ENCODE assay signal across 15 cellular contexts in the genomic region with DNA sequence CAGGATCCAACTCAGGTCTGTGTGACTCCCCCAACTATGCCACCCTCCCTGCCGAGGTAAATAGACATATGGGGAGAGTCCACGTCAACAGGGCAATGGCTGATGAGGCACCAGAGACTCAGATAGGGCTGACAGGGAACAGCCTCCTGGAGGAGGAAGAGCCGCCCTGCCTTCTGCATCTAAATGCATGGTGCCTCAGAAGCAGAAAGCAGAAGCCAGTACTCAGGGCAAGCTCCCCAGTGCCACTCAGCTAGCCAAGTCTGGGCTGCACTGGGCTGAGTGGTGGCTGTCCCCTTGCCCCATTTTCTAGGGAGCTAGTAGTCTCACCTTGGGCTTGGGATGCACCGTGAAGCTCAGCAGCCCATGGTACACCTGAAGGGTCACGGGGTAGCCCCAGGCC. TPM values are rescaled to one million over a fixed set of nuclear protein-coding genes. Genes with fewer than 3 reads are reported as not detected.
DNase-seq lines count a peak whose midpoint lies in the region; ATAC-seq and TF ChIP-seq lines count a peak whose summit lies in the region.
"Had no signal": no experiment of that assay in that cellular context is flagged by ENCODE, and none has a peak within 500 bp of the region (broad histone marks: within the 10 kb centered on the region; RNA-seq: fewer than 3 reads in every experiment).

No MANE protein-coding gene starts in this region.

- no peaks in the 10 kb centered on the region for H3K9me3 ChIP-seq in left lung

- TF ChIP-seq CTCF in activated CD8-positive, alpha-beta T cell treated with anti-CD3 and anti-CD28 coated beads for 36 hours (IDR thresholded peaks at IDR 0.05), result no peak
- TF ChIP-seq CTCF in left lung (IDR thresholded peaks at IDR 0.05), result no peak
- no peak for TF ChIP-seq CTCF in RWPE1 (conservative IDR thresholded peaks at IDR 0.05; ENCODE audit: low read depth)

- H3K27ac ChIP-seq in left lung, result peak overlapping the region in 1 of 2 donors; percentile 59
- no peak overlapping the region for H3K27ac ChIP-seq in RWPE1
- H3K27ac ChIP-seq: 22Rv1 had no signal

- peaks cover 19% of the 10 kb centered on the region for H3K36me3 Mint-ChIP-seq in activated CD8-positive, alpha-beta T cell treated with anti-CD3 and anti-CD28 coated beads, Interleukin-2, amount 10 ng/mL, durations not matched to agents 7 days and 5 days (ENCODE audit: low read depth)
- H3K36me3 Mint-ChIP-seq in activated CD8-positive, alpha-beta T cell treated with anti-CD3 and anti-CD28 coated beads for 36 hours (ENCODE audit: low read depth), result peaks cover 33% of the 10 kb centered on the region
- H3K36me3 Mint-ChIP-seq in natural killer cell treated with Interleukin-12 subunit alpha and Interleukin-12 subunit beta and Interleukin-15 and Interleukin-18, amount 100 ng/mL, for 72 hours, result peaks cover 4% of the 10 kb centered on the region

- H3K9me3 Mint-ChIP-seq in activated CD8-positive, alpha-beta T cell treated with anti-CD3 and anti-CD28 coated beads, Interleukin-2, amount 10 ng/mL, durations not matched to agents 7 days and 5 days (ENCODE audit: insufficient read depth), result no peaks in the 10 kb centered on the region
- H3K9me3 Mint-ChIP-seq in activated CD8-positive, alpha-beta T cell treated with anti-CD3 and anti-CD28 coated beads for 36 hours, result no peaks in the 10 kb centered on the region
- no peaks in the 10 kb centered on the region for H3K9me3 Mint-ChIP-seq in natural killer cell treated with Interleukin-12 subunit alpha and Interleukin-12 subunit beta and Interleukin-15 and Interleukin-18, amount 100 ng/mL, for 72 hours
- H3K9me3 Mint-ChIP-seq: H9 had no signal

- no peak overlapping the region for H3K4me3 Mint-ChIP-seq in activated CD8-positive, alpha-beta T cell treated with anti-CD3 and anti-CD28 coated beads, Interleukin-2, amount 10 ng/mL, durations not matched to agents 7 days and 5 days
- H3K4me3 Mint-ChIP-seq in activated CD8-positive, alpha-beta T cell treated with anti-CD3 and anti-CD28 coated beads for 36 hours, result no peak overlapping the region
- H3K4me3 Mint-ChIP-seq in natural killer cell treated with Interleukin-12 subunit alpha and Interleukin-12 subunit beta and Interleukin-15 and Interleukin-18, amount 100 ng/mL, for 72 hours, result no peak overlapping the region
- H3K4me3 Mint-ChIP-seq: CD4-positive, CD25-positive, alpha-beta regulatory T cell; H9 had no signal

- intact Hi-C loops in activated CD8-positive, alpha-beta T cell treated with anti-CD3 and anti-CD28 coated beads for 36 hours (cut with micrococcal nuclease), result no loop called here
- intact Hi-C loops in left lung (cut with DNase I), result no loop called here

- no peaks in the 10 kb centered on the region for H3K27me3 ChIP-seq in left lung

- H3K4me3 ChIP-seq in left lung, result no peak overlapping the region

- no peak overlapping the region for H3K27ac Mint-ChIP-seq in activated CD8-positive, alpha-beta T cell treated with anti-CD3 and anti-CD28 coated beads, Interleukin-2, amount 10 ng/mL, durations not matched to agents 7 days and 5 days
- no peak overlapping the region for H3K27ac Mint-ChIP-seq in activated CD8-positive, alpha-beta T cell treated with anti-CD3 and anti-CD28 coated beads for 36 hours
- no peak overlapping the region for H3K27ac Mint-ChIP-seq in natural killer cell treated with Interleukin-12 subunit alpha and Interleukin-12 subunit beta and Interleukin-15 and Interleukin-18, amount 100 ng/mL, for 72 hours
- H3K27ac Mint-ChIP-seq: CD4-positive, CD25-positive, alpha-beta regulatory T cell; H9 had no signal

- peak; percentile 11 for ATAC-seq in activated CD8-positive, alpha-beta T cell treated with anti-CD3 and anti-CD28 coated beads, Interleukin-2, amount 10 ng/mL, durations not matched to agents 7 days and 5 days
- no peak for ATAC-seq in activated CD8-positive, alpha-beta T cell treated with anti-CD3 and anti-CD28 coated beads for 36 hours
- peak; percentile 19 for ATAC-seq in left lung
- ATAC-seq in natural killer cell treated with Interleukin-12 subunit alpha and Interleukin-12 subunit beta and Interleukin-15 and Interleukin-18, amount 100 ng/mL, for 72 hours, result no peak
- ATAC-seq in GM21360 (IDR thresholded peaks at IDR 0.05; ENCODE audit: unreplicated experiment), result no peak
- ATAC-seq in HG03108 (IDR thresholded peaks at IDR 0.05; ENCODE audit: unreplicated experiment), result no peak

- peaks cover 4% of the 10 kb centered on the region for H3K4me1 Mint-ChIP-seq in activated CD8-positive, alpha-beta T cell treated with anti-CD3 and anti-CD28 coated beads, Interleukin-2, amount 10 ng/mL, durations not matched to agents 7 days and 5 days (ENCODE audit: low read depth)
- H3K4me1 Mint-ChIP-seq in activated CD8-positive, alpha-beta T cell treated with anti-CD3 and anti-CD28 coated beads for 36 hours (ENCODE audit: low read depth), result peaks cover 4% of the 10 kb centered on the region
- peaks cover 4 to 5% of the 10 kb centered on the region in 2 donors for H3K4me1 Mint-ChIP-seq in natural killer cell treated with Interleukin-12 subunit alpha and Interleukin-12 subunit beta and Interleukin-15 and Interleukin-18, amount 100 ng/mL, for 72 hours (ENCODE audit: low read depth in 2 of 2)
- H3K4me1 Mint-ChIP-seq: H9 had no signal

- H3K4me1 ChIP-seq in left lung, result no peaks in the 10 kb centered on the region

- POLR2A ChIA-PET in activated CD8-positive, alpha-beta T cell treated with anti-CD3 and anti-CD28 coated beads, Interleukin-2, amount 10 ng/mL, durations not matched to agents 7 days and 5 days (lab: Charles Lee), result no interaction called here
- POLR2A ChIA-PET in activated CD8-positive, alpha-beta T cell treated with anti-CD3 and anti-CD28 coated beads for 36 hours (lab: Charles Lee), result no interaction called here
- POLR2A ChIA-PET in RWPE1 (lab: Yijun Ruan, JAX; ENCODE audit: low non-redundant PET), result no interaction called here

- CTCF ChIA-PET in activated CD8-positive, alpha-beta T cell treated with anti-CD3 and anti-CD28 coated beads, Interleukin-2, amount 10 ng/mL, durations not matched to agents 7 days and 5 days (lab: Charles Lee), result no interaction called here
- CTCF ChIA-PET in activated CD8-positive, alpha-beta T cell treated with anti-CD3 and anti-CD28 coated beads for 36 hours (lab: Charles Lee), result no interaction called here
- CTCF ChIA-PET in RWPE1 (lab: Yijun Ruan, JAX), result no interaction called here

- H3K27me3 Mint-ChIP-seq in activated CD8-positive, alpha-beta T cell treated with anti-CD3 and anti-CD28 coated beads, Interleukin-2, amount 10 ng/mL, durations not matched to agents 7 days and 5 days (ENCODE audit: low read depth), result no peaks in the 10 kb centered on the region
- no peaks in the 10 kb centered on the region for H3K27me3 Mint-ChIP-seq in activated CD8-positive, alpha-beta T cell treated with anti-CD3 and anti-CD28 coated beads for 36 hours
- H3K27me3 Mint-ChIP-seq in natural killer cell treated with Interleukin-12 subunit alpha and Interleukin-12 subunit beta and Interleukin-15 and Interleukin-18, amount 100 ng/mL, for 72 hours, result no peaks in the 10 kb centered on the region
- H3K27me3 Mint-ChIP-seq: CD4-positive, CD25-positive, alpha-beta regulatory T cell had no signal

- DNase-seq in activated CD8-positive, alpha-beta T cell treated with anti-CD3 and anti-CD28 coated beads, Interleukin-2, amount 10 ng/mL, durations not matched to agents 7 days and 5 days, result no peak
- DNase-seq in activated CD8-positive, alpha-beta T cell treated with anti-CD3 and anti-CD28 coated beads for 36 hours, result no peak
- DNase-seq in left lung, result no peak
- peak; percentile 18 for DNase-seq in natural killer cell treated with Interleukin-12 subunit alpha and Interleukin-12 subunit beta and Interleukin-15 and Interleukin-18, amount 100 ng/mL, for 72 hours (ENCODE audit: low spot score)
- no peak for DNase-seq in RWPE1 (ENCODE audit: low spot score)
- DNase-seq: CD4-positive, CD25-positive, alpha-beta regulatory T cell; DMS53; GF-D8; GOT3; H9; IMR-90; KBM-7 had no signal

- H3K36me3 ChIP-seq in left lung, result peaks cover 0 to 100% of the 10 kb centered on the region in 2 donors

RNA-seq across cellular contexts. Expression of a gene that starts 11.0 kb away (rescaled TPM):
- total RNA-seq in activated CD8-positive, alpha-beta T cell treated with anti-CD3 and anti-CD28 coated beads, Interleukin-2, amount 10 ng/mL, durations not matched to agents 7 days and 5 days, result 10 to 100 TPM; 30.9 to 35.6 TPM
- total RNA-seq in activated CD8-positive, alpha-beta T cell treated with anti-CD3 and anti-CD28 coated beads for 36 hours, result 10 to 100 TPM; 50.3 to 51.0 TPM
- 10 to 100 TPM; 21.2 to 40.4 TPM for total RNA-seq in left lung
- total RNA-seq in natural killer cell treated with Interleukin-12 subunit alpha and Interleukin-12 subunit beta and Interleukin-15 and Interleukin-18, amount 100 ng/mL, for 72 hours, result 100 to 1,000 TPM in 1 of 2 donors, 10 to 100 TPM in 1; 40.1 to 100 TPM

RNA-seq across cellular contexts. Expression of a gene that starts 35.9 kb away (rescaled TPM):
- total RNA-seq in activated CD8-positive, alpha-beta T cell treated with anti-CD3 and anti-CD28 coated beads, Interleukin-2, amount 10 ng/mL, durations not matched to agents 7 days and 5 days, result 100 to 1,000 TPM; 517 to 529 TPM
- total RNA-seq in activated CD8-positive, alpha-beta T cell treated with anti-CD3 and anti-CD28 coated beads for 36 hours, result 1,000 to 10,000 TPM; 1,193 to 1,205 TPM
- 100 to 1,000 TPM; 209 to 236 TPM for total RNA-seq in left lung
- total RNA-seq in natural killer cell treated with Interleukin-12 subunit alpha and Interleukin-12 subunit beta and Interleukin-15 and Interleukin-18, amount 100 ng/mL, for 72 hours, result 100 to 1,000 TPM; 546 to 554 TPM

RNA-seq across cellular contexts. Expression of a gene that starts 55.6 kb away (rescaled TPM):
- total RNA-seq in activated CD8-positive, alpha-beta T cell treated with anti-CD3 and anti-CD28 coated beads, Interleukin-2, amount 10 ng/mL, durations not matched to agents 7 days and 5 days, result 10 to 100 TPM; 10.0 to 10.4 TPM
- 1 to 10 TPM; 5.6 to 6.4 TPM for total RNA-seq in activated CD8-positive, alpha-beta T cell treated with anti-CD3 and anti-CD28 coated beads for 36 hours
- total RNA-seq in left lung, result 10 to 100 TPM; 12.8 to 30.2 TPM
- total RNA-seq in natural killer cell treated with Interleukin-12 subunit alpha and Interleukin-12 subunit beta and Interleukin-15 and Interleukin-18, amount 100 ng/mL, for 72 hours, result 1 to 10 TPM; 7.1 to 8.7 TPM

RNA-seq across cellular contexts. Expression of a gene that starts 55.7 kb away (rescaled TPM):
- 10 to 100 TPM; 47.1 to 48.2 TPM for total RNA-seq in activated CD8-positive, alpha-beta T cell treated with anti-CD3 and anti-CD28 coated beads, Interleukin-2, amount 10 ng/mL, durations not matched to agents 7 days and 5 days
- total RNA-seq in activated CD8-positive, alpha-beta T cell treated with anti-CD3 and anti-CD28 coated beads for 36 hours, result 10 to 100 TPM; 43.3 to 49.2 TPM
- total RNA-seq in left lung, result 10 to 100 TPM; 27.2 to 30.4 TPM
- 10 to 100 TPM; 51.0 to 64.5 TPM for total RNA-seq in natural killer cell treated with Interleukin-12 subunit alpha and Interleukin-12 subunit beta and Interleukin-15 and Interleukin-18, amount 100 ng/mL, for 72 hours

RNA-seq across cellular contexts. Expression of a gene that starts 55.9 kb away (rescaled TPM):
- 10 to 100 TPM; 35.8 to 36.2 TPM for total RNA-seq in activated CD8-positive, alpha-beta T cell treated with anti-CD3 and anti-CD28 coated beads, Interleukin-2, amount 10 ng/mL, durations not matched to agents 7 days and 5 days
- 10 to 100 TPM; 23.8 to 25.2 TPM for total RNA-seq in activated CD8-positive, alpha-beta T cell treated with anti-CD3 and anti-CD28 coated beads for 36 hours
- 10 to 100 TPM; 61.5 to 65.2 TPM for total RNA-seq in left lung
- total RNA-seq in natural killer cell treated with Interleukin-12 subunit alpha and Interleukin-12 subunit beta and Interleukin-15 and Interleukin-18, amount 100 ng/mL, for 72 hours, result 10 to 100 TPM; 43.6 to 61.2 TPM

Comparison
In these comparisons a context has a peak if more than half of its experiments do, and no peak if none do; other contexts are left out.
1. ATAC-seq: peak in activated CD8-positive, alpha-beta T cell treated with anti-CD3 and anti-CD28 coated beads, Interleukin-2, amount 10 ng/mL, durations not matched to agents 7 days and 5 days (single experiment) and left lung (single experiment); none in activated CD8-positive, alpha-beta T cell treated with anti-CD3 and anti-CD28 coated beads for 36 hours (single experiment), natural killer cell treated with Interleukin-12 subunit alpha and Interleukin-12 subunit beta and Interleukin-15 and Interleukin-18, amount 100 ng/mL, for 72 hours (0 of 2), GM21360 (single experiment) and HG03108 (single experiment).